ENCODE assay signal across 8 cellular contexts in the genomic region with DNA sequence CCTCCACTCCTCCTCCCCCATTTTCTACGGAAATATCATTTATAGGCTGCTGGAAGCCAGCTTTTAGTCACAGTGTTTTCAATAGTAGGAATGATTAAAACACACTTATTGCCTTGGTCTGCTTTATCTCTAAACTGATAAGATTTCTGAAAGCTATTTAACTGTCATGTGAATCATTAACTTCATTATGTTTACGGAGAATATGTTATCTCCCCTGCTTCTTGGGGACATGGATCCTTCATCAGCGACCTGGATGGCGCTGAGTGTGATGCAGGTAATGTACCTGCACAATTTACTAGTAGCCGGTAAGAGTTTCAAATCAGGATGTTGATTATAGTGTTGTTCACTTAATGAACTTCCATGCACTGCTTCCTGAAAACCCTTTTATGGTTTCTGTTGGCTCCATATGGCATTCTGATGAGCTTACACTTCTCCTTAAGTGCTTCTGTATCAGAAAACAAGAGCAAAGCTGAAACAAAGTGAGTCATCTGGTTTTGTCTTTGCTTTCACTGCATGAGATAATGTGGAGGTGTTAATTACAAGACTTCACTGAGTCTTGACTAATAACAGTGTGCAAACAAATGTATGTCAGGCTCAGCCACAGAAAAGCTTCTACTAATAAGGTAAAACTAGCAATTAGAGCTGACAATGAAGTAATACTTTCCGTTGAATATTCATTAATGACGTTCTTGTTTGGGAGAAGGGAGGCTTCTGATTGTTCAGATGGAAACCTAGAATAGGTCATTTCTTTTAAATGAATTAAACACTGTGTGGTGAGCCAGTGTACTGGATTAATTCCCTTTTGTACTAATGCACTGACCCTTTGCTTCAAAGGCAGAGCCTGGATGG.
A peak's percentile ranks its signal among the peaks of the same experiment; 100 is the strongest.
DNase-seq lines count a peak whose midpoint lies in the region; ATAC-seq and TF ChIP-seq lines count a peak whose summit lies in the region.

No MANE protein-coding gene starts in this region.

- no peaks in the 10 kb centered on the region for H3K9me3 Mint-ChIP-seq in T-cell

- H3K27ac Mint-ChIP-seq in T-cell, result no peak overlapping the region

- TF ChIP-seq POLR2A in transverse colon (IDR thresholded peaks at IDR 0.05), result no peak

- H3K27me3 Mint-ChIP-seq in T-cell, result peaks cover 0 to 4% of the 10 kb centered on the region in 2 donors

- 41 to 52% methylated on average over 7 of the region's 7 CpGs for WGBS in transverse colon (ENCODE audit: low coverage in 1 of 2), 2 donors

- no peak for TF ChIP-seq EP300 in transverse colon (IDR thresholded peaks at IDR 0.05; ENCODE audit: low read depth)

- no peaks in the 10 kb centered on the region for H3K27me3 ChIP-seq in transverse colon

- H3K4me1 Mint-ChIP-seq in T-cell, result no peaks in the 10 kb centered on the region

- POLR2A ChIA-PET in T-cell (lab: Charles Lee), result no interaction called here

- intact Hi-C loops in transverse colon (cut with DNase I; ENCODE audit: low total_unique reads), result no loop called here

- H3K4me3 Mint-ChIP-seq in T-cell, result no peak overlapping the region

- no peaks in the 10 kb centered on the region for H3K36me3 ChIP-seq in transverse colon

- H3K9me3 ChIP-seq in transverse colon, result no peaks in the 10 kb centered on the region

- H3K4me1 ChIP-seq in transverse colon, result peaks cover 25 to 42% (median 32%) of the 10 kb centered on the region in 4 donors

- ATAC-seq in GM18870 (IDR thresholded peaks at IDR 0.05; ENCODE audit: unreplicated experiment) (peak; percentile 89), HG02852 (IDR thresholded peaks at IDR 0.05; ENCODE audit: unreplicated experiment) (peak; percentile 89), T-cell (replicated peaks in 1 of 4) (no peak)

- no peak overlapping the region for H3K4me3 ChIP-seq in transverse colon

- in situ Hi-C loops in transverse colon (cut with MboI; ENCODE audit: low pct_ligation_motif_present in 1 of 4, low pct_unique_long_range_greater_than_20kb in 1 of 4, low sequenced_read_pairs in 3 of 4), result no loop called here

- DNase-seq in NCI-H2029 treated with DMSO at 0.1 percent for 48 hours (lab: John Stamatoyannopoulos, UW) (peak; percentile 51), epithelial cell of prostate (ENCODE audit: low read depth, low spot score) (peak; percentile 29), transverse colon (no peak), HUDEP-2 (lab: John Stamatoyannopoulos, UW; ENCODE audit: unreplicated experiment in 76 of 76) (no peak), T-cell (no peak)
- no peak for DNase-seq in activated naive CD4-positive, alpha-beta T cell treated with anti-CD3 and anti-CD28 coated beads, Interleukin-2, amount 50 U/mL, for 16 hours

- no peaks in the 10 kb centered on the region for H3K36me3 Mint-ChIP-seq in T-cell

- H3K27ac ChIP-seq in epithelial cell of prostate, result no peak overlapping the region
- peak overlapping the region; percentile 9 to 48 (median 42) for H3K27ac ChIP-seq in transverse colon

- CTCF ChIA-PET in T-cell (lab: Charles Lee), result no interaction called here

- TF ChIP-seq CTCF in transverse colon (IDR thresholded peaks at IDR 0.05), result no peak

Comparison
In these comparisons a context has a peak if more than half of its experiments do, and no peak if none do; other contexts are left out.
1. ATAC-seq: peak in GM18870 (single experiment) and HG02852 (single experiment); none in T-cell (0 of 4).
2. DNase-seq: peak in NCI-H2029 treated with DMSO at 0.1 percent for 48 hours (single experiment) and epithelial cell of prostate (single experiment); none in transverse colon (single experiment), activated naive CD4-positive, alpha-beta T cell treated with anti-CD3 and anti-CD28 coated beads, Interleukin-2, amount 50 U/mL, for 16 hours (single experiment), HUDEP-2 (0 of 76) and T-cell (0 of 34).